In genomic region chr1:207941664-207942063, GRCh38 we compare ENCODE assay signal across 9 cellular contexts. TPM values are rescaled to one million over a fixed set of nuclear protein-coding genes. Genes with fewer than 3 reads are reported as not detected.
DNase-seq lines count a peak whose midpoint lies in the region; ATAC-seq and TF ChIP-seq lines count a peak whose summit lies in the region.
"Had no signal": no experiment of that assay in that cellular context is flagged by ENCODE, and none has a peak within 500 bp of the region (broad histone marks: within the 10 kb centered on the region; RNA-seq: fewer than 3 reads in every experiment).

No MANE protein-coding gene starts in this region.

- no peak overlapping the region for H3K4me3 ChIP-seq in upper lobe of left lung
- H3K4me3 ChIP-seq: HAP-1, SJCRH30 had no signal

- TF ChIP-seq EP300 in upper lobe of left lung (IDR thresholded peaks at IDR 0.05), result peak in 1 of 4 donors; percentile 24

- no peaks in the 10 kb centered on the region for H3K9me3 ChIP-seq in upper lobe of left lung
- H3K9me3 ChIP-seq: HAP-1, SJCRH30 had no signal

- ATAC-seq in upper lobe of left lung (ENCODE audit: low FRiP score in 2 of 2), result peak in 1 of 2 donors; percentile 94

- no peaks in the 10 kb centered on the region for H3K36me3 ChIP-seq in upper lobe of left lung
- H3K36me3 ChIP-seq: HAP-1, SJCRH30 had no signal

- peak; percentile 29 for DNase-seq in RKO (ENCODE audit: low spot score)
- peak; percentile 98 for DNase-seq in dermis microvascular lymphatic vessel endothelial cell (ENCODE audit: low read depth in 2 of 2)
- peak; percentile 95 to 99 for DNase-seq in lung microvascular endothelial cell (ENCODE audit: low read depth in 2 of 2)
- peak; percentile 35 to 94 for DNase-seq in upper lobe of left lung
- DNase-seq in stimulated activated CD4-positive, alpha-beta T cell treated with anti-CD3 and anti-CD28 coated beads, Interleukin-4, amount 100 ng/mL, for 4 hours, result no peak
- no peak for DNase-seq in activated CD4-positive, alpha-beta T cell treated with anti-CD3 and anti-CD28 coated beads, Interleukin-2, amount 50 U/mL, for 1 hour
- DNase-seq in DMS53 treated with DMSO at 0.1 percent for 48 hours (lab: John Stamatoyannopoulos, UW; ENCODE audit: unreplicated experiment), result no peak
- DNase-seq: SJCRH30 had no signal

- TF ChIP-seq POLR2A in upper lobe of left lung (IDR thresholded peaks at IDR 0.05), result no peak

- H3K4me1 ChIP-seq in upper lobe of left lung, result peaks cover 0 to 12% (median 0%) of the 10 kb centered on the region in 4 donors
- H3K4me1 ChIP-seq: SJCRH30 had no signal

- WGBS in upper lobe of left lung, 2 donors, result 32 to 36% methylated on average over 7 of the region's 7 CpGs

- no peak for TF ChIP-seq CTCF in upper lobe of left lung (IDR thresholded peaks at IDR 0.05)

- peak overlapping the region; percentile 52 to 67 (median 55) for H3K27ac ChIP-seq in upper lobe of left lung
- H3K27ac ChIP-seq: SJCRH30 had no signal

- no peaks in the 10 kb centered on the region for H3K27me3 ChIP-seq in upper lobe of left lung

RNA-seq across cellular contexts. Expression of gene CD34, which starts 30.7 kb away (rescaled TPM):
- total RNA-seq in dermis microvascular lymphatic vessel endothelial cell (12.6 and 19.8 TPM in 2 replicates), lung microvascular endothelial cell (14.7 and 25.9 TPM in 2 replicates), upper lobe of left lung (10 to 100 TPM in 5 of 6 donors, 1 to 10 TPM in 1; 8.8 to 78.2 (median 22.4) TPM)

Comparison
In these comparisons a context has a peak if more than half of its experiments do, and no peak if none do; other contexts are left out.
1. DNase-seq: peak in RKO (single experiment), dermis microvascular lymphatic vessel endothelial cell (2 of 2), lung microvascular endothelial cell (2 of 2) and upper lobe of left lung (2 of 2); none in stimulated activated CD4-positive, alpha-beta T cell treated with anti-CD3 and anti-CD28 coated beads, Interleukin-4, amount 100 ng/mL, for 4 hours (0 of 2), activated CD4-positive, alpha-beta T cell treated with anti-CD3 and anti-CD28 coated beads, Interleukin-2, amount 50 U/mL, for 1 hour (single experiment) and DMS53 treated with DMSO at 0.1 percent for 48 hours (single experiment).